8 cellular contexts compared by ENCODE assay signal in genomic region chr11:83697518-83697917, GRCh38.
"Had no signal": no experiment of that assay in that cellular context is flagged by ENCODE, and none has a peak within 500 bp of the region (broad histone marks: within the 10 kb centered on the region; RNA-seq: fewer than 3 reads in every experiment).

No MANE protein-coding gene starts in this region.

- H3K36me3 ChIP-seq: HAP-1 had no signal

- H3K9me3 ChIP-seq: HAP-1 had no signal

- H3K4me3 Mint-ChIP-seq: GM23338 had no signal

- H2AFZ ChIP-seq: GM23338 had no signal

- H3K4me3 ChIP-seq: GM23338, HAP-1 had no signal

- DNase-seq: H7, Karpas-422, KBM-7 had no signal

- FAIRE-seq: HTR-8/SVneo had no signal

- H3K9ac ChIP-seq: KMS-11 had no signal

- H3K4me2 ChIP-seq: GM23338, KMS-11 had no signal

- H3K9me3 Mint-ChIP-seq: GM23338 had no signal

- ATAC-seq: GM23338, HCT116 had no signal

- H3K27ac ChIP-seq: KMS-11 had no signal

- H3K4me1 ChIP-seq: HAP-1 had no signal

- H3K27ac Mint-ChIP-seq: GM23338 had no signal
